1 cellular context compared by ENCODE assay signal in the genomic region with DNA sequence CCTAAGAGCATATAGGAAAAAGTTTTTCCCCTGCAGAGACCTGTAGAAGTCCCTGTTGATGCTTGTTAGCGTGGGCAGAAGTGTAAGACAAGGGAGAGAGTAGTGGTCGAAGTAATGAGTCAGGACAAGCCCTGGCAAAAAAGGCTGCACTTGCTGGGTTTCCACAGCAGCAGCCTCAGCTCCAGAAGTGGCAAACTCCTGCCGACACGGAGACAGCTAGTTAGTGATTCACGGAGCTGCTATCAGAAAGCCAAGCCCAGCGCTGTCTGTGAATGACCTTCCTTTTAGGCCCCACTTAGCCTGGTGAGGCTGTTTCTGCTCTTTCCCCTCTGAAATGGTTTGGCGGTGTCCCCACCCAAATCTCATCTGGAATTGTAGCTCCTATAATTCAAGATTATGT.
TF ChIP-seq lines count a peak whose summit lies in the region.

No MANE protein-coding gene starts in this region.

TF ChIP-seq in HepG2, 621 proteins besides CTCF, POLR2A, EP300 and RAD21 (continued from another document):
- TF ChIP-seq ZNF550 (CRISPR knock-in tag; IDR thresholded peaks at IDR 0.05; ENCODE audit: borderline replicate concordance) (no peak), ZNF432 (CRISPR knock-in tag; IDR thresholded peaks at IDR 0.05; ENCODE audit: borderline replicate concordance) (no peak), ATF4 (CRISPR knock-in tag; IDR thresholded peaks at IDR 0.05) (no peak), KDM2A (CRISPR knock-in tag; IDR thresholded peaks at IDR 0.05; ENCODE audit: borderline replicate concordance, low read depth) (no peak), ZNF333 (CRISPR knock-in tag; IDR thresholded peaks at IDR 0.05; ENCODE audit: borderline replicate concordance) (no peak)
TF ChIP-seq in HepG2: peak in this region for 0.
